ENCODE assay signal across 9 cellular contexts in genomic region chr18:55588001-55588875, GRCh38. TPM values are rescaled to one million over a fixed set of nuclear protein-coding genes. Genes with fewer than 3 reads are reported as not detected.
DNase-seq lines count a peak whose midpoint lies in the region; ATAC-seq, FAIRE-seq and TF ChIP-seq lines count a peak whose summit lies in the region.
"Had no signal": no experiment of that assay in that cellular context is flagged by ENCODE, and none has a peak within 500 bp of the region (broad histone marks: within the 10 kb centered on the region; RNA-seq: fewer than 3 reads in every experiment).

TSS of gene TCF4 (minus strand) at chr18:55588192. CDS start at chr18:55587116, 1,076 bp downstream.

- peak within 1 kb of the TSS; percentile 61 for H3K4me3 ChIP-seq in NB4 (ENCODE audit: low read depth, low read length)
- H3K4me3 ChIP-seq in dorsolateral prefrontal cortex = peak within 1 kb of the TSS; percentile 50 to 86 (median 72)
- peak within 1 kb of the TSS; percentile 58 to 67 for H3K4me3 ChIP-seq in small intestine (ENCODE audit: low read depth in 1 of 2, low read length in 2 of 2)

- H3K27me3 ChIP-seq in dorsolateral prefrontal cortex = no peaks in the 10 kb centered on the region
- H3K27me3 ChIP-seq in small intestine (ENCODE audit: control insufficient read depth in 2 of 2, insufficient read depth in 2 of 2, low read length in 2 of 2) = no peaks in the 10 kb centered on the region

- intact Hi-C loops in dorsolateral prefrontal cortex (cut with DNase I) = loop anchor here (2.0 to 10.0 kb wide), 6 partner anchors 186 to 353 kb away; no protein-coding TSS in a partner anchor

- peak; percentile 32 for ATAC-seq in T-helper 17 cell
- no peak for ATAC-seq in GM18909 (IDR thresholded peaks at IDR 0.05; ENCODE audit: poor library complexity, unreplicated experiment)

- no peak for TF ChIP-seq POLR2A in NB4 (IDR thresholded peaks at IDR 0.05; ENCODE audit: extremely low read depth, insufficient read length)

- TF ChIP-seq CTCF in NB4 (IDR thresholded peaks at IDR 0.05; ENCODE audit: low read depth, low read length) (no peak), dorsolateral prefrontal cortex (IDR thresholded peaks at IDR 0.05 in 54 of 56, conservative IDR thresholded peaks at IDR 0.05 in 2 of 56; ENCODE audit: low read depth in 1 of 56, partially characterized antibody in 56 of 56) (peak in 2 of 56 donors; percentile 7 to 10)

- peaks cover 73% of the 10 kb centered on the region for H3K27me3 Mint-ChIP-seq in T-helper 17 cell

- peaks cover 7% of the 10 kb centered on the region for H3K4me1 Mint-ChIP-seq in T-helper 17 cell

- no peak within 1 kb of the TSS for H3K27ac Mint-ChIP-seq in T-helper 17 cell

- H3K36me3 Mint-ChIP-seq in T-helper 17 cell (ENCODE audit: low read depth) = peaks cover 3% of the 10 kb centered on the region

- peak within 1 kb of the TSS; percentile 80 for H3K4me3 Mint-ChIP-seq in T-helper 17 cell

- H3K36me3 ChIP-seq in small intestine (ENCODE audit: control insufficient read depth in 2 of 2, insufficient read depth in 2 of 2, low read length in 2 of 2) = no peaks in the 10 kb centered on the region

- FAIRE-seq in small intestine (lab: Jason Lieb, UNC) = no peak
- FAIRE-seq: colon had no signal

- H3K27ac ChIP-seq in dorsolateral prefrontal cortex (peak within 1 kb of the TSS; percentile 80 to 99 (median 96)), small intestine (ENCODE audit: low read depth in 1 of 2, low read length in 1 of 2) (peak within 1 kb of the TSS in 1 of 2 donors; percentile 83)

- DNase-seq in NCI-H1436 (lab: John Stamatoyannopoulos, UW) (peak; percentile 38), NCI-H1436 treated with DMSO at 0.1 percent for 48 hours (lab: John Stamatoyannopoulos, UW) (no peak), NB4 (ENCODE audit: low read depth) (peak; percentile 45), T-helper 17 cell (peak in 1 of 3 donors; percentile 13), dorsolateral prefrontal cortex (peak in 9 of 10 donors; percentile 24 to 71 (median 51)), kidney glomerular epithelial cell (lab: John Stamatoyannopoulos, UW) (peak; percentile 66), small intestine (peak; percentile 11)

- H3K9me3 ChIP-seq in T-helper 17 cell (ENCODE audit: control insufficient read depth, low read length, poor library complexity, severe bottlenecking) (peaks cover 3% of the 10 kb centered on the region), small intestine (ENCODE audit: control insufficient read depth, low read depth) (no peaks in the 10 kb centered on the region)

- WGBS in small intestine, 3 donors = 1% methylated on average over 32 to 67 of the region's 67 CpGs

- peaks cover 0 to 3% of the 10 kb centered on the region in 2 donors for H3K4me1 ChIP-seq in small intestine (ENCODE audit: control insufficient read depth in 2 of 2, insufficient read depth in 1 of 2, low read depth in 1 of 2, low read length in 1 of 2)

RNA-seq across cellular contexts. Expression of gene TCF4, which starts in this region (rescaled TPM):
- total RNA-seq in T-helper 17 cell (1 to 10 TPM; 2.9 to 4.8 TPM), dorsolateral prefrontal cortex (100 to 1,000 TPM; 194 to 363 (median 265) TPM)
- polyA plus RNA-seq in small intestine = 10 to 100 TPM in 1 of 3 donors, 1 to 10 TPM in 1, under 1 TPM in 1; 0.67 to 16.9 (median 6.2) TPM

Comparison
In these comparisons a context has a peak if more than half of its experiments do, and no peak if none do; other contexts are left out.
1. RNA of gene TCF4 (total RNA-seq): 194 to 363 TPM in dorsolateral prefrontal cortex; 2.9 to 4.8 TPM in T-helper 17 cell; every median in the first group is over 10 times any median in the second.
2. Peak in every context shown above with its lines, with median percentiles within 50 percentile points of each other: H3K4me3 ChIP-seq.